ENCODE assay signal across 8 cellular contexts in the genomic region with DNA sequence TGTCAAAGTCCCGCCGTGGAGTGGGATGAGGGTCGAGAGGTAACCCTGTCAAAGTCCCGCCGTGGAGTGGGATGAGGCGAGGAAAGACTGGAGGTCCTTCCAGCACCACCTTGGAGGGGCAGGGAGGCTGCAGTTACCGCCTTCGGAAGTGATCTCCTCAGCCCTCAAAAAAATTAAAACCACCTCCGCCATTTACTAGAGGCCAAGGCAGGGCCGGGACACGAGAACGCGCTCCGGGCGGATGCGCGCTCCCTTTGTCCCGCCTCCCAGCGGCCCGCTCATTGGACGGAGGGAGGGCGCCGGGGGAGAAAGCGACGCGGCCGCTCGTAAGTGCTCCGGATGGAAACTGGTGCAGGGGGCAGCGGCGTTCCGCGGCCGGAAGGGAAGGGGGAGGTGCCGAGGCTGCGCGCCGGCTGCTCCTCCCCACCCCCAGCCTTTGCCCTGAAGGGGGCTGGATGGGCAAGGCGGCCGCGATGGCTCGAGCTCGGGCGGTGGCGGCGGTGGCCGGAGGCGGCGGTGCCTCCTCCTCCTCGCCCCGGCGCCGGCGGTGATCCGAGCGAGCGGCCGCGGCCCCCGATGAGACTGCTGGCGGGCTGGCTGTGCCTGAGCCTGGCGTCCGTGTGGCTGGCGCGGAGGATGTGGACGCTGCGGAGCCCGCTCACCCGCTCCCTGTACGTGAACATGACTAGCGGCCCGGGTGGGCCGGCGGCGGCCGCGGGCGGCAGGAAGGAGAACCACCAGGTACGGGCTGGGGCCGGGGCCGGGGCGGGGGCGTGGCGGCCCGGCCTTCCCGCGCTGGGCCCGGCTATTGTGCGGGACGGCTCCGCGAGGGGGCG. TPM values are rescaled to one million over a fixed set of nuclear protein-coding genes. Genes with fewer than 3 reads are reported as not detected.
A peak's percentile ranks its signal among the peaks of the same experiment; 100 is the strongest.
DNase-seq lines count a peak whose midpoint lies in the region; ATAC-seq and TF ChIP-seq lines count a peak whose summit lies in the region.

A gene (plus strand): TSS at position 420 of the 836 bp plus-strand sequence. CDS start 157 bp downstream, at position 577.

- H3K9me3 ChIP-seq in muscle layer of duodenum (ENCODE audit: control insufficient read depth in 1 of 2, low read length in 2 of 2), result no peaks in the 10 kb centered on the region

- in situ Hi-C loops in KBM-7 (cut with MboI; ENCODE audit: low pct_unique_long_range_greater_than_20kb, low sequenced_read_pairs), result loop anchor here (25.0 kb wide), 2 partner anchors 113 to 412 kb away; no protein-coding TSS in a partner anchor

- H3K27ac ChIP-seq in muscle layer of duodenum (ENCODE audit: low read length), result peak within 1 kb of the TSS; percentile 98

- ATAC-seq in GM21717 (IDR thresholded peaks at IDR 0.05; ENCODE audit: unreplicated experiment), result peak; percentile 86
- peak; percentile 98 for ATAC-seq in esophagus mucosa

- DNase-seq in DMS153 treated with DMSO at 0.1 percent for 48 hours (lab: John Stamatoyannopoulos, UW; ENCODE audit: unreplicated experiment) (peak; percentile 82), KBM-7 (peak; percentile 97)
- DNase-seq in activated T-cell treated with anti-CD3 and anti-CD28 coated beads, Interleukin-2, amount 50 U/mL, for 48 hours, result peak; percentile 96 to 97
- peak; percentile 88 to 93 for DNase-seq in stimulated activated CD8-positive, alpha-beta memory T cell treated with anti-CD3 and anti-CD28 coated beads, Interleukin-7, amount 100 ng/mL, for 4 hours (ENCODE audit: low read depth in 2 of 2)

- H3K27me3 ChIP-seq in muscle layer of duodenum (ENCODE audit: low read depth, low read length), result no peaks in the 10 kb centered on the region

- peak within 1 kb of the TSS; percentile 79 to 86 for H3K4me3 ChIP-seq in muscle layer of duodenum (ENCODE audit: low read depth in 1 of 2, low read length in 2 of 2)

- no peaks in the 10 kb centered on the region for H3K36me3 ChIP-seq in muscle layer of duodenum (ENCODE audit: control insufficient read depth in 1 of 2, insufficient read depth in 2 of 2, low read length in 2 of 2)

- H3K4me1 ChIP-seq in muscle layer of duodenum (ENCODE audit: control insufficient read depth in 1 of 2, insufficient read depth in 2 of 2, low read length in 2 of 2), result peaks cover 4 to 39% of the 10 kb centered on the region in 2 donors

TF ChIP-seq in PFSK-1, 5 proteins besides CTCF, POLR2A, EP300 and RAD21:
- peak; percentile 97 for TF ChIP-seq FOXP2 (optimal IDR thresholded peaks at IDR 0.05; ENCODE audit: borderline replicate concordance, extremely low read depth, extremely low read length, insufficient read depth)
- 0 out of 2 replicates have a peak, but pooled peaks have one; percentile 6 for TF ChIP-seq SIN3A (IDR thresholded peaks at IDR 0.05; ENCODE audit: borderline replicate concordance, insufficient read depth, low read length)
- peak; percentile 76 for TF ChIP-seq POLR2AphosphoS5 (IDR thresholded peaks at IDR 0.05; ENCODE audit: low read depth, low read length)
- TF ChIP-seq, protein P1, sequence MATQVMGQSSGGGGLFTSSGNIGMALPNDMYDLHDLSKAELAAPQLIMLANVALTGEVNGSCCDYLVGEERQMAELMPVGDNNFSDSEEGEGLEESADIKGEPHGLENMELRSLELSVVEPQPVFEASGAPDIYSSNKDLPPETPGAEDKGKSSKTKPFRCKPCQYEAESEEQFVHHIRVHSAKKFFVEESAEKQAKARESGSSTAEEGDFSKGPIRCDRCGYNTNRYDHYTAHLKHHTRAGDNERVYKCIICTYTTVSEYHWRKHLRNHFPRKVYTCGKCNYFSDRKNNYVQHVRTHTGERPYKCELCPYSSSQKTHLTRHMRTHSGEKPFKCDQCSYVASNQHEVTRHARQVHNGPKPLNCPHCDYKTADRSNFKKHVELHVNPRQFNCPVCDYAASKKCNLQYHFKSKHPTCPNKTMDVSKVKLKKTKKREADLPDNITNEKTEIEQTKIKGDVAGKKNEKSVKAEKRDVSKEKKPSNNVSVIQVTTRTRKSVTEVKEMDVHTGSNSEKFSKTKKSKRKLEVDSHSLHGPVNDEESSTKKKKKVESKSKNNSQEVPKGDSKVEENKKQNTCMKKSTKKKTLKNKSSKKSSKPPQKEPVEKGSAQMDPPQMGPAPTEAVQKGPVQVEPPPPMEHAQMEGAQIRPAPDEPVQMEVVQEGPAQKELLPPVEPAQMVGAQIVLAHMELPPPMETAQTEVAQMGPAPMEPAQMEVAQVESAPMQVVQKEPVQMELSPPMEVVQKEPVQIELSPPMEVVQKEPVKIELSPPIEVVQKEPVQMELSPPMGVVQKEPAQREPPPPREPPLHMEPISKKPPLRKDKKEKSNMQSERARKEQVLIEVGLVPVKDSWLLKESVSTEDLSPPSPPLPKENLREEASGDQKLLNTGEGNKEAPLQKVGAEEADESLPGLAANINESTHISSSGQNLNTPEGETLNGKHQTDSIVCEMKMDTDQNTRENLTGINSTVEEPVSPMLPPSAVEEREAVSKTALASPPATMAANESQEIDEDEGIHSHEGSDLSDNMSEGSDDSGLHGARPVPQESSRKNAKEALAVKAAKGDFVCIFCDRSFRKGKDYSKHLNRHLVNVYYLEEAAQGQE (IDR thresholded peaks at IDR 0.05; ENCODE audit: insufficient read depth in 1 of 2, low read depth in 2 of 2, low read length in 2 of 2), result no peak
- TF ChIP-seq TAF1 (IDR thresholded peaks at IDR 0.05; ENCODE audit: borderline replicate concordance, insufficient read depth, low read length), result peak; percentile 55; the same call in 1 of the 2 replicates

RNA-seq across cellular contexts. Expression of the gene that starts here (rescaled TPM):
- 40.7 TPM for polyA plus RNA-seq in PFSK-1 (2012; ENCODE audit: insufficient read length, low read depth)
- total RNA-seq in esophagus mucosa, result 89.2 TPM

Comparison
In these comparisons a context has a peak if more than half of its experiments do, and no peak if none do; other contexts are left out.
1. Peak in every context shown above with its lines: DNase-seq, ATAC-seq, H3K4me3 ChIP-seq and H3K27ac ChIP-seq.